ENCODE assay signal across 12 cellular contexts in the genomic region with DNA sequence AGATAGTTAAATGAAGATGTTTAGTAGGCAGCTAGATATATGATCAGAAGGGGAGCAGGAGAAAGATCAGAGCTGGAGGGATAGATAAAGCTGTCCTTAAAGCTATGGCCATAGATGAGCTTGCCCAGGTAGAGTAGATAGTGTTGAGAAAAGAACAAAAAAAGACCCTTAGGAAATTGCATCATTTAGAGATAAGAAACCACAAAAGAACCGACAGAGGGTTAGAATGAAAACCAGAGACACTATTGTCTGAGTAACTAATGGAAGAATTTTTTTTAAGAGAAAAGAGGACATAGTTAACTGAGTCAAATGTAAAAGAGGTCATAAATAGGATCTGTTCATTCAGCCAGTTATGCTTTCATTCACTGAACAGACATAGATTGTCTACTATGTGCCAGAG.
DNase-seq lines count a peak whose midpoint lies in the region; ATAC-seq and TF ChIP-seq lines count a peak whose summit lies in the region.
"Had no signal": no experiment of that assay in that cellular context is flagged by ENCODE, and none has a peak within 500 bp of the region (broad histone marks: within the 10 kb centered on the region; RNA-seq: fewer than 3 reads in every experiment).

No MANE protein-coding gene starts in this region.

- H3K9ac ChIP-seq in Loucy (ENCODE audit: low read depth, low read length, poor library complexity, severe bottlenecking), result no peak overlapping the region
- peak overlapping the region; percentile 69 for H3K9ac ChIP-seq in adipocyte (ENCODE audit: low read length)

- no peaks in the 10 kb centered on the region for H3K36me3 ChIP-seq in Loucy (ENCODE audit: insufficient read depth, low read length)
- H3K36me3 ChIP-seq in adipocyte (ENCODE audit: control insufficient read depth, insufficient read depth, low read length, severe bottlenecking), result no peaks in the 10 kb centered on the region
- no peaks in the 10 kb centered on the region for H3K36me3 ChIP-seq in stomach

- DNase-seq in activated naive CD4-positive, alpha-beta T cell (lab: John Stamatoyannopoulos, UW), result no peak
- DNase-seq in adipocyte (ENCODE audit: low read depth) (peak; percentile 26), islet precursor cell (no peak), stomach (no peak)
- DNase-seq: caudate nucleus, NCI-H345, occipital lobe, SHP77 treated with DMSO at 0.1 percent for 48 hours had no signal

- WGBS in stomach, 5 donors, result 15 to 42% (median 29%) methylated on average over 1 of the region's 1 CpG

- ATAC-seq in HG02798 (IDR thresholded peaks at IDR 0.05; ENCODE audit: poor library complexity, unreplicated experiment) (no peak), HG03460 (IDR thresholded peaks at IDR 0.05; ENCODE audit: unreplicated experiment) (no peak)

- H3K9me3 ChIP-seq in Loucy (ENCODE audit: insufficient read depth, low read depth, low read length) (no peaks in the 10 kb centered on the region), adipocyte (ENCODE audit: control insufficient read depth, low read length) (no peaks in the 10 kb centered on the region), stomach (no peaks in the 10 kb centered on the region)

- no peaks in the 10 kb centered on the region for H3F3A ChIP-seq in Loucy (ENCODE audit: low read depth)

- peak overlapping the region; percentile 42 for H3K27ac Mint-ChIP-seq in activated naive CD4-positive, alpha-beta T cell treated with anti-CD3 and anti-CD28 coated beads, Interleukin-2, amount 50 U/mL, for 24 hours

- TF ChIP-seq POLR2A in stomach (IDR thresholded peaks at IDR 0.05), result no peak

- no peaks in the 10 kb centered on the region for H4K20me1 ChIP-seq in Loucy (ENCODE audit: insufficient read depth, low read length, poor library complexity, severe bottlenecking)

- no peaks in the 10 kb centered on the region for H3K27me3 ChIP-seq in Loucy (ENCODE audit: insufficient read depth, low read length, poor library complexity, severe bottlenecking)
- H3K27me3 ChIP-seq in adipocyte (replicated peaks; ENCODE audit: control insufficient read depth, insufficient read depth, low read length), result no peaks in the 10 kb centered on the region
- H3K27me3 ChIP-seq in stomach, result no peaks in the 10 kb centered on the region

- H3K4me1 ChIP-seq in Loucy (ENCODE audit: insufficient read depth, low read length, poor library complexity, severe bottlenecking) (peaks cover 27% of the 10 kb centered on the region), adipocyte (ENCODE audit: control insufficient read depth, insufficient read depth, low read length) (peaks cover 34% of the 10 kb centered on the region), stomach (peaks cover 0 to 16% (median 0%) of the 10 kb centered on the region in 4 donors)

- no peaks in the 10 kb centered on the region for H3K27me3 Mint-ChIP-seq in activated naive CD4-positive, alpha-beta T cell treated with anti-CD3 and anti-CD28 coated beads, Interleukin-2, amount 50 U/mL, for 24 hours

- H2AFZ ChIP-seq in Loucy (ENCODE audit: low read length), result no peak overlapping the region; the same call in 1 of the 2 replicates

- intact Hi-C loops in stomach (cut with DNase I; ENCODE audit: low total_unique reads), result no loop called here

- no peak for TF ChIP-seq EP300 in stomach (IDR thresholded peaks at IDR 0.05)

- no peaks in the 10 kb centered on the region for H3K79me2 ChIP-seq in Loucy (ENCODE audit: insufficient read depth, low read length)

- H3K4me3 ChIP-seq in Loucy (ENCODE audit: low read length, poor library complexity, severe bottlenecking) (no peak overlapping the region), adipocyte (ENCODE audit: low read length) (no peak overlapping the region), stomach (no peak overlapping the region)

- H3K9me2 ChIP-seq in Loucy (replicated peaks; ENCODE audit: low read depth, low read length), result no peaks in the 10 kb centered on the region

- no peaks in the 10 kb centered on the region for H3K9me3 Mint-ChIP-seq in activated naive CD4-positive, alpha-beta T cell treated with anti-CD3 and anti-CD28 coated beads, Interleukin-2, amount 50 U/mL, for 24 hours

- peak overlapping the region; percentile 21 for H3K4me2 ChIP-seq in Loucy (ENCODE audit: low read depth, low read length, poor library complexity, severe bottlenecking)

- peak overlapping the region; percentile 49 for H3K4me3 Mint-ChIP-seq in activated naive CD4-positive, alpha-beta T cell treated with anti-CD3 and anti-CD28 coated beads, Interleukin-2, amount 50 U/mL, for 24 hours

- no peak overlapping the region for H3K27ac ChIP-seq in stomach

- peaks cover 50% of the 10 kb centered on the region for H3K4me1 Mint-ChIP-seq in activated naive CD4-positive, alpha-beta T cell treated with anti-CD3 and anti-CD28 coated beads, Interleukin-2, amount 50 U/mL, for 24 hours

- TF ChIP-seq CTCF in Loucy (conservative IDR thresholded peaks at IDR 0.05; ENCODE audit: low read length) (no peak), stomach (IDR thresholded peaks at IDR 0.05) (no peak)

- H3K36me3 Mint-ChIP-seq in activated naive CD4-positive, alpha-beta T cell treated with anti-CD3 and anti-CD28 coated beads, Interleukin-2, amount 50 U/mL, for 24 hours, result peaks cover 2% of the 10 kb centered on the region
